17 cellular contexts compared by ENCODE assay signal in genomic region chr12:67263416-67263960, GRCh38.
"Had no signal": no experiment of that assay in that cellular context is flagged by ENCODE, and none has a peak within 500 bp of the region (broad histone marks: within the 10 kb centered on the region; RNA-seq: fewer than 3 reads in every experiment).

No MANE protein-coding gene starts in this region.

- ATAC-seq: left colon, mucosa of descending colon, natural killer cell, right cardiac atrium had no signal

- H3K27me3 ChIP-seq: esophagus muscularis mucosa, neural progenitor cell, ovary, stomach, transverse colon had no signal

- DNase-seq: effector memory CD4-positive, alpha-beta T cell; foreskin fibroblast; left colon; mucosa of descending colon; natural killer cell; nucleus accumbens; ovary; right cardiac atrium; small intestine; stimulated activated CD4-positive, alpha-beta T cell treated with anti-CD3 and anti-CD28 coated beads, Interleukin-12 subunit alpha, Interleukin-12 subunit beta, amount 100 ng/mL, for 4 hours; stimulated activated naive CD4-positive, alpha-beta T cell; stomach; substantia nigra; transverse colon had no signal

- H3K36me3 ChIP-seq: esophagus muscularis mucosa, neural progenitor cell, ovary, stomach, thoracic aorta, transverse colon had no signal

- H3K9ac ChIP-seq: neural progenitor cell had no signal

- H2AFZ ChIP-seq: neural progenitor cell had no signal

- H3K4me2 ChIP-seq: neural progenitor cell had no signal

- H3K4me3 ChIP-seq: esophagus muscularis mucosa, mucosa of descending colon, neural progenitor cell, ovary, stomach, thoracic aorta, transverse colon had no signal

- H3K9me3 ChIP-seq: esophagus muscularis mucosa, mucosa of descending colon, ovary, stomach, thoracic aorta, transverse colon had no signal

- H3K27ac ChIP-seq: esophagus muscularis mucosa, neural progenitor cell, ovary, stomach, thoracic aorta, transverse colon had no signal
